Comparison of ENCODE assay signal across 2 cellular contexts in genomic region chr9:35908484-35909125, GRCh38.
TF ChIP-seq lines count a peak whose summit lies in the region.

No MANE protein-coding gene starts in this region.

TF ChIP-seq in SK-N-SH treated with all-trans-retinoic acid at 6 μM for 48 hours, 23 proteins besides CTCF, POLR2A, EP300 and RAD21 (continued from another document):
- TF ChIP-seq TSHZ2 (CRISPR knock-in tag; IDR thresholded peaks at IDR 0.05) (no peak), SNAI2 (CRISPR knock-in tag; IDR thresholded peaks at IDR 0.05) (no peak), BACH2 (CRISPR knock-in tag; IDR thresholded peaks at IDR 0.05; ENCODE audit: borderline replicate concordance) (no peak)
TF ChIP-seq in SK-N-SH treated with all-trans-retinoic acid at 6 μM for 48 hours: peak in this region for 0.

TF ChIP-seq in liver, 16 proteins besides CTCF, POLR2A, EP300 and RAD21:
- TF ChIP-seq REST (IDR thresholded peaks at IDR 0.05), result no peak
- TF ChIP-seq FOXA2 (IDR thresholded peaks at IDR 0.05), result no peak
- TF ChIP-seq HNF4G (IDR thresholded peaks at IDR 0.05), result no peak
- TF ChIP-seq SP1 (IDR thresholded peaks at IDR 0.05), result peak; percentile 12
- no peak for TF ChIP-seq GABPA (IDR thresholded peaks at IDR 0.05 in 1 of 2, conservative IDR thresholded peaks at IDR 0.05 in 1 of 2)
- TF ChIP-seq YY1 (IDR thresholded peaks at IDR 0.05), result no peak
